Comparison of ENCODE assay signal across 8 cellular contexts in genomic region chr6:26272171-26272631, GRCh38.
A peak's percentile ranks its signal among the peaks of the same experiment; 100 is the strongest.
DNase-seq lines count a peak whose midpoint lies in the region; ATAC-seq, FAIRE-seq and TF ChIP-seq lines count a peak whose summit lies in the region.

No MANE protein-coding gene starts in this region.

- no peaks in the 10 kb centered on the region for H4K20me1 ChIP-seq in PC-9 (ENCODE audit: insufficient read depth)
- no peaks in the 10 kb centered on the region for H4K20me1 ChIP-seq in astrocyte (ENCODE audit: insufficient read depth, low read length)

- no peaks in the 10 kb centered on the region for H3K27me3 Mint-ChIP-seq in astrocyte (ENCODE audit: low read depth, unreplicated experiment)

- no peak for ATAC-seq in GM21367 (IDR thresholded peaks at IDR 0.05; ENCODE audit: unreplicated experiment)

- H3K79me2 ChIP-seq in PC-9 (ENCODE audit: low read depth) (peaks cover 22% of the 10 kb centered on the region), astrocyte (ENCODE audit: insufficient read depth, low read length) (no peaks in the 10 kb centered on the region)

- H3K27ac Mint-ChIP-seq in astrocyte (ENCODE audit: unreplicated experiment): peak overlapping the region; percentile 86

- H3K4me3 Mint-ChIP-seq in astrocyte (ENCODE audit: unreplicated experiment): no peak overlapping the region

- H3K27ac ChIP-seq in PC-9 (peak overlapping the region; percentile 62), astrocyte (ENCODE audit: low read depth, low read length) (peak overlapping the region; percentile 78)

- peak overlapping the region; percentile 75 for H3K4me3 ChIP-seq in HAP-1
- peak overlapping the region; percentile 73 for H3K4me3 ChIP-seq in PC-9
- H3K4me3 ChIP-seq in astrocyte (ENCODE audit: insufficient read depth, low read depth, low read length): peak overlapping the region; percentile 73

- no peaks in the 10 kb centered on the region for H3K36me3 Mint-ChIP-seq in astrocyte (ENCODE audit: low read depth, unreplicated experiment)

- intact Hi-C loops in PC-9 (cut with micrococcal nuclease; ENCODE audit: unreplicated experiment): loop anchor here (1.0 to 5.0 kb wide), 2 partner anchors 56 to 170 kb away; a partner anchor contains a TSS

- POLR2A ChIA-PET in PC-9 (lab: Charles Lee; ENCODE audit: unreplicated experiment): interaction anchor here (0.5 to 4.4 kb wide), 14 partner anchors 14 to 1236 kb away, joined by 3 to 134 read pairs (median 6); a partner anchor contains a TSS

- no peaks in the 10 kb centered on the region for H3K36me3 ChIP-seq in HAP-1 (replicated peaks)
- H3K36me3 ChIP-seq in PC-9 (ENCODE audit: low read depth): no peaks in the 10 kb centered on the region
- no peaks in the 10 kb centered on the region for H3K36me3 ChIP-seq in astrocyte (ENCODE audit: insufficient read depth, low read length)

- peak overlapping the region; percentile 79 for H2AFZ ChIP-seq in PC-9
- H2AFZ ChIP-seq in astrocyte (ENCODE audit: low read depth, low read length): peak overlapping the region; percentile 86

- H3K9me2 ChIP-seq in PC-9 (ENCODE audit: insufficient read depth): no peaks in the 10 kb centered on the region

- DNase-seq in ELF-1 (ENCODE audit: low read depth, low spot score): peak; percentile 82
- peak in 1 of 2 experiments; percentile 68 for DNase-seq in HAP-1 (ENCODE audit: low spot score in 2 of 2)
- peak in 1 of 2 experiments; percentile 60 for DNase-seq in PC-9
- no peak for DNase-seq in astrocyte (ENCODE audit: low read depth)
- DNase-seq in stimulated activated CD4-positive, alpha-beta T cell treated with anti-CD3 and anti-CD28 coated beads, Interleukin-2, amount 100 ng/mL, for 48 hours: peak; percentile 32
- no peak for DNase-seq in COLO829 (ENCODE audit: low spot score)

- TF ChIP-seq CTCF in PC-9 (conservative IDR thresholded peaks at IDR 0.05) (no peak), astrocyte (IDR thresholded peaks at IDR 0.05; ENCODE audit: insufficient read depth, low read depth, low read length) (no peak)

- H3K9ac ChIP-seq in astrocyte (ENCODE audit: low read length): peak overlapping the region; percentile 88

- BruUV-seq in PC-9 (replicated peaks; lab: Mats Ljungman, UMichigan): no TSS peak

- H3K4me1 ChIP-seq in HAP-1: peaks cover 24% of the 10 kb centered on the region
- peaks cover 24% of the 10 kb centered on the region for H3K4me1 ChIP-seq in PC-9 (replicated peaks; ENCODE audit: insufficient read depth)
- H3K4me1 ChIP-seq in astrocyte (ENCODE audit: insufficient read depth, low read length): peaks cover 26% of the 10 kb centered on the region

- H3K9me3 ChIP-seq in HAP-1 (no peaks in the 10 kb centered on the region), PC-9 (ENCODE audit: insufficient read depth, low read depth) (no peaks in the 10 kb centered on the region), astrocyte (ENCODE audit: insufficient read depth, low read depth, low read length) (no peaks in the 10 kb centered on the region)

- H3K4me2 ChIP-seq in PC-9 (peak overlapping the region; percentile 77), astrocyte (ENCODE audit: low read length) (peak overlapping the region; percentile 90)

- peaks cover 22% of the 10 kb centered on the region for H3F3A ChIP-seq in PC-9 (ENCODE audit: insufficient read depth, low read depth)

- H3K4me1 Mint-ChIP-seq in astrocyte (ENCODE audit: low read depth, unreplicated experiment): peaks cover 7% of the 10 kb centered on the region

- H3K27me3 ChIP-seq in HAP-1 (ENCODE audit: low read depth): no peaks in the 10 kb centered on the region
- no peaks in the 10 kb centered on the region for H3K27me3 ChIP-seq in PC-9 (ENCODE audit: insufficient read depth, low read depth)
- H3K27me3 ChIP-seq in astrocyte (ENCODE audit: insufficient read depth, low read length): no peaks in the 10 kb centered on the region

- no peaks in the 10 kb centered on the region for H3K9me3 Mint-ChIP-seq in astrocyte (ENCODE audit: unreplicated experiment)

- in situ Hi-C loops in HAP-1 (cut with MboI; ENCODE audit: low sequenced_read_pairs): loop anchor here (5.0 to 10.0 kb wide), 3 partner anchors 55 to 860 kb away; a partner anchor contains a TSS

- CTCF ChIA-PET in PC-9 (lab: Charles Lee): interaction anchor here (0.9 kb wide), 1 partner anchor 324 kb away, joined by 4 read pairs; no protein-coding TSS in a partner anchor

- FAIRE-seq in astrocyte (lab: Jason Lieb, UNC): no peak
- FAIRE-seq in islet of Langerhans (lab: Jason Lieb, UNC): peak; percentile 5

Comparison
In these comparisons a context has a peak if more than half of its experiments do, and no peak if none do; other contexts are left out.
1. DNase-seq: peak in ELF-1 (single experiment) and stimulated activated CD4-positive, alpha-beta T cell treated with anti-CD3 and anti-CD28 coated beads, Interleukin-2, amount 100 ng/mL, for 48 hours (2 of 2); none in astrocyte (single experiment) and COLO829 (single experiment).
2. Peak in every context shown above with its lines, with median percentiles within 50 percentile points of each other: H3K4me3 ChIP-seq.